ENCODE assay signal across 1 cellular context in genomic region chr20:58652606-58653303, GRCh38.
A peak's percentile ranks its signal among the peaks of the same experiment; 100 is the strongest.
TF ChIP-seq lines count a peak whose summit lies in the region.

No MANE protein-coding gene starts in this region.

TF ChIP-seq in H1, 55 proteins besides CTCF, POLR2A, EP300 and RAD21:
- TF ChIP-seq POLR2AphosphoS5 (IDR thresholded peaks at IDR 0.05; ENCODE audit: low read depth, low read length) (0 out of 2 replicates have a peak, but pooled peaks have one; percentile 6), CREB1 (IDR thresholded peaks at IDR 0.05) (no peak), TEAD4 (IDR thresholded peaks at IDR 0.05; ENCODE audit: low read depth, low read length) (no peak), SP1 (IDR thresholded peaks at IDR 0.05; ENCODE audit: low read depth, low read length) (no peak), SRF (IDR thresholded peaks at IDR 0.05; ENCODE audit: low read depth, low read length) (no peak)
